ENCODE assay signal across 22 cellular contexts in genomic region chr14:57883061-57883460, GRCh38. TPM values are rescaled to one million over a fixed set of nuclear protein-coding genes. Genes with fewer than 3 reads are reported as not detected.
DNase-seq lines count a peak whose midpoint lies in the region; ATAC-seq, FAIRE-seq and TF ChIP-seq lines count a peak whose summit lies in the region.
"Had no signal": no experiment of that assay in that cellular context is flagged by ENCODE, and none has a peak within 500 bp of the region (broad histone marks: within the 10 kb centered on the region; RNA-seq: fewer than 3 reads in every experiment).

No MANE protein-coding gene starts in this region.

- H3K9me3 Mint-ChIP-seq in natural killer cell treated with Interleukin-12 subunit alpha and Interleukin-12 subunit beta and Interleukin-15 and Interleukin-18, amount 100 ng/mL, for 72 hours = peaks cover 8% of the 10 kb centered on the region

- no peaks in the 10 kb centered on the region for H3K4me1 ChIP-seq in lower lobe of right lung
- H3K4me1 ChIP-seq: BLaER1 had no signal

- H3K27ac ChIP-seq in lower lobe of right lung = no peak overlapping the region
- H3K27ac ChIP-seq: BLaER1, KMS-11 had no signal

- FAIRE-seq in HTR-8/SVneo (lab: Jason Lieb, UNC) = peak; percentile 65
- FAIRE-seq: A204.1, GM12891, H1 had no signal

- no peaks in the 10 kb centered on the region for H3K27me3 ChIP-seq in lower lobe of right lung (ENCODE audit: low read depth)
- H3K27me3 ChIP-seq: BLaER1 had no signal

- H3K27ac Mint-ChIP-seq in natural killer cell treated with Interleukin-12 subunit alpha and Interleukin-12 subunit beta and Interleukin-15 and Interleukin-18, amount 100 ng/mL, for 72 hours = no peak overlapping the region
- H3K27ac Mint-ChIP-seq: CD14-positive monocyte; CD4-positive, alpha-beta memory T cell had no signal

- no peaks in the 10 kb centered on the region for H3K27me3 Mint-ChIP-seq in natural killer cell treated with Interleukin-12 subunit alpha and Interleukin-12 subunit beta and Interleukin-15 and Interleukin-18, amount 100 ng/mL, for 72 hours

- intact Hi-C loops in lower lobe of right lung (cut with DNase I) = no loop called here

- H3K36me3 ChIP-seq in lower lobe of right lung = no peaks in the 10 kb centered on the region
- H3K36me3 ChIP-seq: BLaER1, HAP-1 had no signal

- H3K36me3 Mint-ChIP-seq in natural killer cell treated with Interleukin-12 subunit alpha and Interleukin-12 subunit beta and Interleukin-15 and Interleukin-18, amount 100 ng/mL, for 72 hours = no peaks in the 10 kb centered on the region
- H3K36me3 Mint-ChIP-seq: CD14-positive monocyte; CD4-positive, alpha-beta memory T cell had no signal

- TF ChIP-seq CTCF in AG10803 (conservative IDR thresholded peaks at IDR 0.05; ENCODE audit: low read length) (no peak), fibroblast of mammary gland (conservative IDR thresholded peaks at IDR 0.05; ENCODE audit: control insufficient read depth, insufficient read depth, low read depth, low read length) (no peak), lower lobe of right lung (IDR thresholded peaks at IDR 0.05) (no peak), GM20000 (IDR thresholded peaks at IDR 0.05; ENCODE audit: extremely low read depth, missing control alignments) (no peak)

- no peak overlapping the region for H3K4me3 ChIP-seq in AG10803 (ENCODE audit: low read length)
- H3K4me3 ChIP-seq in fibroblast of mammary gland (ENCODE audit: control insufficient read depth, low read depth, low read length) = no peak overlapping the region
- H3K4me3 ChIP-seq in lower lobe of right lung = no peak overlapping the region
- H3K4me3 ChIP-seq: BLaER1, HAP-1 had no signal

- DNase-seq in AG10803 (ENCODE audit: low read depth) (peak; percentile 77), GM04503 (ENCODE audit: low read depth) (peak; percentile 27), HTR-8/SVneo (ENCODE audit: insufficient read length, low spot score) (no peak), fibroblast of mammary gland (ENCODE audit: low read depth) (peak; percentile 24), lower lobe of right lung (no peak), GM20000 (ENCODE audit: low spot score) (no peak), NCI-H2196 treated with DMSO at 0.1 percent for 48 hours (lab: John Stamatoyannopoulos, UW; ENCODE audit: unreplicated experiment) (no peak)
- DNase-seq in natural killer cell treated with Interleukin-12 subunit alpha and Interleukin-12 subunit beta and Interleukin-15 and Interleukin-18, amount 100 ng/mL, for 72 hours (ENCODE audit: low spot score) = no peak
- DNase-seq: ACHN; CD4-positive, alpha-beta memory T cell; DMS153; DMS79; GDM1 had no signal

- ATAC-seq in lower lobe of right lung = no peak
- no peak for ATAC-seq in natural killer cell treated with Interleukin-12 subunit alpha and Interleukin-12 subunit beta and Interleukin-15 and Interleukin-18, amount 100 ng/mL, for 72 hours

- H3K4me1 Mint-ChIP-seq in natural killer cell treated with Interleukin-12 subunit alpha and Interleukin-12 subunit beta and Interleukin-15 and Interleukin-18, amount 100 ng/mL, for 72 hours (ENCODE audit: low read depth in 2 of 2) = no peaks in the 10 kb centered on the region
- H3K4me1 Mint-ChIP-seq: CD14-positive monocyte; CD4-positive, alpha-beta memory T cell had no signal

- H3K9me3 ChIP-seq in lower lobe of right lung = no peaks in the 10 kb centered on the region
- H3K9me3 ChIP-seq: HAP-1 had no signal

- no peak overlapping the region for H3K4me3 Mint-ChIP-seq in natural killer cell treated with Interleukin-12 subunit alpha and Interleukin-12 subunit beta and Interleukin-15 and Interleukin-18, amount 100 ng/mL, for 72 hours
- H3K4me3 Mint-ChIP-seq: CD14-positive monocyte; CD4-positive, alpha-beta memory T cell had no signal

RNA-seq across cellular contexts. Expression of gene SLC35F4, which starts 17.2 kb away (rescaled TPM):
- not detected for total RNA-seq in lower lobe of right lung
- total RNA-seq in natural killer cell treated with Interleukin-12 subunit alpha and Interleukin-12 subunit beta and Interleukin-15 and Interleukin-18, amount 100 ng/mL, for 72 hours = not detected
- total RNA-seq: CD4-positive, alpha-beta memory T cell; Daoy; H1; HT-29 had no signal

Comparison
In these comparisons a context has a peak if more than half of its experiments do, and no peak if none do; other contexts are left out.
1. DNase-seq: peak in AG10803 (single experiment), GM04503 (single experiment) and fibroblast of mammary gland (single experiment); none in HTR-8/SVneo (single experiment), lower lobe of right lung (single experiment), natural killer cell treated with Interleukin-12 subunit alpha and Interleukin-12 subunit beta and Interleukin-15 and Interleukin-18, amount 100 ng/mL, for 72 hours (single experiment), GM20000 (single experiment) and NCI-H2196 treated with DMSO at 0.1 percent for 48 hours (single experiment).